Comparison of ENCODE assay signal across 28 cellular contexts in the genomic region with DNA sequence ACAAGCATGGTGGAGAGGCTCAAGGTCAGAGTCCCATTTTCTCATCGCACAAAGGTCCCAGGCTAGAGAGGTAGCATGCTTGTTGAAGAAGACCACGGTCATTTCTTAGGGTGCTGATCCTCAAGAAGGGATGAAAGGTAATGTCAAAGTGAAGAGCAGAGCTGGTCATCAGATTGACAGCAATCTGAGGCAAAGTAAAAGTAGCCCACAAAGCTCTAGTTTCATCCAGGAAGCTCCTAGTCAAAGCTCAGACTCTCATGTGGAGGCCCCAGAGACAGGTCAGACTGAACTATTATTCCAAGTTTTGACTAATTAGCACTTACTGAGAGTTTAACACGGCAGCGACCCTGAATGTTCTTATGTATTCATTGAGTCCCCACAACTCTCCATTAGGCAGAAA.
"Had no signal": no experiment of that assay in that cellular context is flagged by ENCODE, and none has a peak within 500 bp of the region (broad histone marks: within the 10 kb centered on the region; RNA-seq: fewer than 3 reads in every experiment).

No MANE protein-coding gene starts in this region.

- H3K4me1 Mint-ChIP-seq: endodermal cell, mesothelial cell of epicardium, naive B cell had no signal

- H3K36me3 ChIP-seq: colonic mucosa, esophagus squamous epithelium, gastrocnemius medialis, heart right ventricle, left lung, lower lobe of right lung had no signal

- FAIRE-seq: endometrium, islet of Langerhans, keratinocyte had no signal

- H3K4me3 Mint-ChIP-seq: dendritic cell treated with granulocyte-macrophage colony-stimulating factor and Interleukin-4, amounts not matched to agents 40 ng/mL and 50 ng/mL, for 4 days; effector memory CD8-positive, alpha-beta T cell; endodermal cell; mesothelial cell of epicardium; naive B cell had no signal

- H3K4me1 ChIP-seq: colonic mucosa, esophagus squamous epithelium, gastrocnemius medialis, heart right ventricle, left lung, lower lobe of right lung had no signal

- ATAC-seq: effector memory CD8-positive, alpha-beta T cell; esophagus mucosa; gastrocnemius medialis; heart right ventricle; left cardiac atrium; left lung; left ventricle myocardium superior; lower lobe of right lung; mucosa of descending colon had no signal

- H3K4me3 ChIP-seq: colonic mucosa, esophagus squamous epithelium, gastrocnemius medialis, heart right ventricle, left lung, lower lobe of right lung, mucosa of descending colon had no signal

- H3K27ac Mint-ChIP-seq: dendritic cell treated with granulocyte-macrophage colony-stimulating factor and Interleukin-4, amounts not matched to agents 40 ng/mL and 50 ng/mL, for 4 days; effector memory CD8-positive, alpha-beta T cell; endodermal cell; mesothelial cell of epicardium had no signal

- H3K36me3 Mint-ChIP-seq: mesothelial cell of epicardium, naive B cell had no signal

- H3K27ac ChIP-seq: colonic mucosa, epithelial cell of prostate, esophagus squamous epithelium, gastrocnemius medialis, heart right ventricle, left lung, lower lobe of right lung had no signal

- H3K27me3 Mint-ChIP-seq: dendritic cell treated with granulocyte-macrophage colony-stimulating factor and Interleukin-4, amounts not matched to agents 40 ng/mL and 50 ng/mL, for 4 days had no signal

- H3K9me3 Mint-ChIP-seq: dendritic cell treated with granulocyte-macrophage colony-stimulating factor and Interleukin-4, amounts not matched to agents 40 ng/mL and 50 ng/mL, for 4 days; endodermal cell; mesothelial cell of epicardium; naive B cell had no signal

- DNase-seq: colonic mucosa; cortex of kidney; effector CD8-positive, alpha-beta T cell; effector memory CD8-positive, alpha-beta T cell; endodermal cell; erythroblast; esophagus squamous epithelium; foreskin fibroblast; foreskin melanocyte; gastrocnemius medialis; glutamatergic neuron; head of caudate nucleus; heart right ventricle; hippocampal formation; left cardiac atrium; left lung; left ventricle myocardium superior; lower lobe of right lung; mesenchymal stem cell; mucosa of descending colon; naive B cell had no signal

- H3K9me3 ChIP-seq: colonic mucosa, esophagus squamous epithelium, gastrocnemius medialis, heart right ventricle, left lung, lower lobe of right lung, mucosa of descending colon had no signal

- H3K27me3 ChIP-seq: colonic mucosa, esophagus squamous epithelium, gastrocnemius medialis, heart right ventricle, left lung had no signal
